Comparison of ENCODE assay signal across 7 cellular contexts in genomic region chr5:12080761-12081160, GRCh38.
"Had no signal": no experiment of that assay in that cellular context is flagged by ENCODE, and none has a peak within 500 bp of the region (broad histone marks: within the 10 kb centered on the region; RNA-seq: fewer than 3 reads in every experiment).

No MANE protein-coding gene starts in this region.

- H3K4me3 Mint-ChIP-seq: GM23338, HFFc6 had no signal

- H3K27ac Mint-ChIP-seq: GM23338, HFFc6 had no signal

- H3K4me3 ChIP-seq: GM23338, HAP-1, K562 had no signal

- H2AFZ ChIP-seq: GM23338 had no signal

- FAIRE-seq: K562 had no signal

- H3K4me2 ChIP-seq: GM23338 had no signal

- H3K9me3 ChIP-seq: HAP-1 had no signal

- H3K4me1 ChIP-seq: HAP-1 had no signal

- ATAC-seq: GM23338, HCT116, K562 had no signal

- H3K36me3 ChIP-seq: HAP-1 had no signal

- H3K4me1 Mint-ChIP-seq: GM23338 had no signal

- DNase-seq: H7, HFFc6, IMR-90 had no signal
